ENCODE assay signal across 32 cellular contexts in genomic region chr13:21620858-21621257, GRCh38. TPM values are rescaled to one million over a fixed set of nuclear protein-coding genes. Genes with fewer than 3 reads are reported as not detected.
"Had no signal": no experiment of that assay in that cellular context is flagged by ENCODE, and none has a peak within 500 bp of the region (broad histone marks: within the 10 kb centered on the region; RNA-seq: fewer than 3 reads in every experiment).

No MANE protein-coding gene starts in this region.

- H3K27ac ChIP-seq: colonic mucosa, epithelial cell of prostate, esophagus squamous epithelium, gastrocnemius medialis, heart right ventricle, left lung, lower lobe of right lung had no signal

- FAIRE-seq: endometrium, islet of Langerhans, kidney had no signal

- H3K9me3 Mint-ChIP-seq: dendritic cell treated with granulocyte-macrophage colony-stimulating factor and Interleukin-4, amounts not matched to agents 40 ng/mL and 50 ng/mL, for 4 days; effector memory CD8-positive, alpha-beta T cell; naive B cell had no signal

- H3K4me1 ChIP-seq: colonic mucosa, esophagus squamous epithelium, gastrocnemius medialis, heart right ventricle, lower lobe of right lung had no signal

- DNase-seq: colonic mucosa; cortex of kidney; effector CD8-positive, alpha-beta T cell; effector memory CD8-positive, alpha-beta T cell; endodermal cell; erythroblast; esophagus squamous epithelium; foreskin fibroblast; foreskin melanocyte; gastrocnemius medialis; glutamatergic neuron; head of caudate nucleus; heart right ventricle; hippocampal formation; kidney; kidney glomerular epithelial cell; left colon; left lung; left ventricle myocardium superior; lower lobe of right lung; mesenchymal stem cell; mucosa of descending colon; naive B cell had no signal

- H3K36me3 ChIP-seq: colonic mucosa, esophagus squamous epithelium, gastrocnemius medialis, heart right ventricle, left lung, lower lobe of right lung had no signal

- H3K9me3 ChIP-seq: colonic mucosa, esophagus squamous epithelium, gastrocnemius medialis, heart right ventricle, left lung, lower lobe of right lung, mucosa of descending colon had no signal

- H3K4me1 Mint-ChIP-seq: endodermal cell had no signal

- H3K27me3 ChIP-seq: colonic mucosa, gastrocnemius medialis had no signal

- H3K4me3 ChIP-seq: colonic mucosa, esophagus squamous epithelium, gastrocnemius medialis, heart right ventricle, left lung, lower lobe of right lung, mucosa of descending colon had no signal

- H3K27ac Mint-ChIP-seq: dendritic cell treated with granulocyte-macrophage colony-stimulating factor and Interleukin-4, amounts not matched to agents 40 ng/mL and 50 ng/mL, for 4 days; effector memory CD8-positive, alpha-beta T cell; endodermal cell; mesothelial cell of epicardium; naive B cell had no signal

- H3K4me3 Mint-ChIP-seq: dendritic cell treated with granulocyte-macrophage colony-stimulating factor and Interleukin-4, amounts not matched to agents 40 ng/mL and 50 ng/mL, for 4 days; effector memory CD8-positive, alpha-beta T cell; endodermal cell; mesothelial cell of epicardium; naive B cell had no signal

- ATAC-seq: effector memory CD8-positive, alpha-beta T cell; esophagus mucosa; gastrocnemius medialis; heart right ventricle; left colon; left lung; left ventricle myocardium superior; lower lobe of right lung; mucosa of descending colon had no signal

RNA-seq across cellular contexts. Expression of gene FGF9, which starts 50.0 kb away (rescaled TPM):
- total RNA-seq: dermis microvascular lymphatic vessel endothelial cell, glomerular endothelial cell, lung microvascular endothelial cell had no signal
